8 cellular contexts compared by ENCODE assay signal in the genomic region with DNA sequence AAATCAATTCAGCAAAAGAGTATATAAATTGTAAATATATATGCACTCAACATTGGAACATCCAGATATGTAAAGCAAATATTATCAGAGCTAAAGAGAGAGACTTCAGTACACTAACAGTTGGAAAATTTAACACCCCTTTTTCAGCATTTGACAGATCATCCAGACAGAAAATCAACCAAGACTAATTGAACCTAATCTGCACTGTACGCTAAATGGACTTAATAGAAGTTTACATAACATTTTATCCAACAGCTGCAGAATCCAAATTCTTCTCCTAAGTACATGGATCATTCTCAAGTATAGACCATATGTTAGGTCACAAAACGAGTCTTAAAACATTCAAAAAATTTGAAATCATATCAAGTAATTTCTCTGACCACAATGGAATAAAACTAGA.
"Had no signal": no experiment of that assay in that cellular context is flagged by ENCODE, and none has a peak within 500 bp of the region (broad histone marks: within the 10 kb centered on the region; RNA-seq: fewer than 3 reads in every experiment).

No MANE protein-coding gene starts in this region.

- DNase-seq: GDM1, GF-D8 had no signal

- H3K4me3 ChIP-seq: GM12878 had no signal

- FAIRE-seq: G401.6, GM12878, GM12891, GM12892, GM18507, GM19239 had no signal
